Comparison of ENCODE assay signal across 1 cellular context in genomic region chr20:4007383-4008025, GRCh38.
A peak's percentile ranks its signal among the peaks of the same experiment; 100 is the strongest.
TF ChIP-seq lines count a peak whose summit lies in the region.

No MANE protein-coding gene starts in this region.

TF ChIP-seq in HEK293, 187 proteins besides CTCF, POLR2A, EP300 and RAD21 (continued from another document and continues in another):
- TF ChIP-seq PRDM4 (tag by site-specific recombination; IDR thresholded peaks at IDR 0.05) (no peak; the same call in 1 of the 2 replicates), ZNF76 (tag by site-specific recombination; IDR thresholded peaks at IDR 0.05; ENCODE audit: borderline replicate concordance, low read depth) (no peak), KLF7 (tag by site-specific recombination; IDR thresholded peaks at IDR 0.05; ENCODE audit: borderline replicate concordance) (no peak), ZNF132 (tag by site-specific recombination; IDR thresholded peaks at IDR 0.05; ENCODE audit: borderline replicate concordance) (no peak), ZNF292 (tag by site-specific recombination; IDR thresholded peaks at IDR 0.05; ENCODE audit: borderline replicate concordance, low read depth) (no peak), ZNF223 (tag by site-specific recombination; IDR thresholded peaks at IDR 0.05) (no peak), ZNF624 (tag by site-specific recombination; IDR thresholded peaks at IDR 0.05) (no peak), KLF9 (tag by site-specific recombination; IDR thresholded peaks at IDR 0.05; ENCODE audit: low read depth) (no peak), PRDM6 (tag by site-specific recombination; IDR thresholded peaks at IDR 0.05) (peak; percentile 86), HOXD13 (CRISPR knock-in tag; IDR thresholded peaks at IDR 0.05; ENCODE audit: borderline replicate concordance) (no peak), ZNF48 (tag by site-specific recombination; IDR thresholded peaks at IDR 0.05) (no peak), ZNF580 (tag by site-specific recombination; IDR thresholded peaks at IDR 0.05) (no peak), ZNF341 (tag by site-specific recombination; IDR thresholded peaks at IDR 0.05; ENCODE audit: low read depth) (no peak), HOXA7 (CRISPR knock-in tag; IDR thresholded peaks at IDR 0.05; ENCODE audit: borderline replicate concordance) (no peak), AEBP2 (tag by site-specific recombination; IDR thresholded peaks at IDR 0.05; ENCODE audit: borderline replicate concordance) (no peak), GLI2 (tag by site-specific recombination; IDR thresholded peaks at IDR 0.05; ENCODE audit: borderline replicate concordance, low read depth) (no peak), ZBTB20 (tag by site-specific recombination; IDR thresholded peaks at IDR 0.05) (no peak), ZNF571 (tag by site-specific recombination; IDR thresholded peaks at IDR 0.05) (no peak), MYNN (tag by site-specific recombination; IDR thresholded peaks at IDR 0.05; ENCODE audit: borderline replicate concordance) (no peak), ZNF423 (tag by site-specific recombination; IDR thresholded peaks at IDR 0.05) (no peak), SP7 (tag by site-specific recombination; IDR thresholded peaks at IDR 0.05) (peak; percentile 30; the same call in 1 of the 2 replicates), WT1 (tag by site-specific recombination; IDR thresholded peaks at IDR 0.05) (peak; percentile 44; the same call in 1 of the 2 replicates), TCF7L2 (IDR thresholded peaks at IDR 0.05; ENCODE audit: borderline replicate concordance, low read depth, low read length) (no peak), ZEB2 (tag by site-specific recombination; IDR thresholded peaks at IDR 0.05) (no peak), ZNF510 (tag by site-specific recombination; IDR thresholded peaks at IDR 0.05; ENCODE audit: insufficient replicate concordance) (no peak), ZNF747 (tag by site-specific recombination; IDR thresholded peaks at IDR 0.05) (no peak), ZBTB6 (tag by site-specific recombination; IDR thresholded peaks at IDR 0.05) (no peak), ZNF837 (tag by site-specific recombination; IDR thresholded peaks at IDR 0.05) (no peak), OSR2 (tag by site-specific recombination; IDR thresholded peaks at IDR 0.05) (peak; percentile 35; the same call in 1 of the 2 replicates), GLIS2 (tag by site-specific recombination; IDR thresholded peaks at IDR 0.05) (no peak), ZNF23 (tag by site-specific recombination; IDR thresholded peaks at IDR 0.05; ENCODE audit: borderline replicate concordance) (no peak), ZBTB48 (tag by site-specific recombination; IDR thresholded peaks at IDR 0.05) (no peak), ZNF791 (tag by site-specific recombination; IDR thresholded peaks at IDR 0.05) (no peak), ZNF184 (tag by site-specific recombination; IDR thresholded peaks at IDR 0.05) (no peak), ZNF302 (tag by site-specific recombination; IDR thresholded peaks at IDR 0.05; ENCODE audit: low read depth) (no peak), ZNF155 (tag by site-specific recombination; IDR thresholded peaks at IDR 0.05) (no peak), ZNF792 (tag by site-specific recombination; IDR thresholded peaks at IDR 0.05) (no peak), HOXC10 (CRISPR knock-in tag; IDR thresholded peaks at IDR 0.05) (no peak), ZNF202 (tag by site-specific recombination; IDR thresholded peaks at IDR 0.05; ENCODE audit: borderline replicate concordance) (no peak), TSHZ1 (tag by site-specific recombination; IDR thresholded peaks at IDR 0.05; ENCODE audit: borderline replicate concordance) (no peak), ZNF214 (tag by site-specific recombination; IDR thresholded peaks at IDR 0.05; ENCODE audit: borderline replicate concordance) (no peak), ZNF600 (tag by site-specific recombination; IDR thresholded peaks at IDR 0.05) (0 out of 2 replicates have a peak, but pooled peaks have one; percentile 20), ZNF121 (tag by site-specific recombination; IDR thresholded peaks at IDR 0.05) (peak; percentile 90), KLF8 (tag by site-specific recombination; IDR thresholded peaks at IDR 0.05) (no peak), ZNF350 (tag by site-specific recombination; IDR thresholded peaks at IDR 0.05) (no peak)
- TF ChIP-seq, protein P1, sequence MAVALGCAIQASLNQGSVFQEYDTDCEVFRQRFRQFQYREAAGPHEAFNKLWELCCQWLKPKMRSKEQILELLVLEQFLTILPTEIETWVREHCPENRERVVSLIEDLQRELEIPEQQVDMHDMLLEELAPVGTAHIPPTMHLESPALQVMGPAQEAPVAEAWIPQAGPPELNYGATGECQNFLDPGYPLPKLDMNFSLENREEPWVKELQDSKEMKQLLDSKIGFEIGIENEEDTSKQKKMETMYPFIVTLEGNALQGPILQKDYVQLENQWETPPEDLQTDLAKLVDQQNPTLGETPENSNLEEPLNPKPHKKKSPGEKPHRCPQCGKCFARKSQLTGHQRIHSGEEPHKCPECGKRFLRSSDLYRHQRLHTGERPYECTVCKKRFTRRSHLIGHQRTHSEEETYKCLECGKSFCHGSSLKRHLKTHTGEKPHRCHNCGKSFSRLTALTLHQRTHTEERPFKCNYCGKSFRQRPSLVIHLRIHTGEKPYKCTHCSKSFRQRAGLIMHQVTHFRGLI (tag by site-specific recombination; IDR thresholded peaks at IDR 0.05) = no peak
- TF ChIP-seq, protein P2, sequence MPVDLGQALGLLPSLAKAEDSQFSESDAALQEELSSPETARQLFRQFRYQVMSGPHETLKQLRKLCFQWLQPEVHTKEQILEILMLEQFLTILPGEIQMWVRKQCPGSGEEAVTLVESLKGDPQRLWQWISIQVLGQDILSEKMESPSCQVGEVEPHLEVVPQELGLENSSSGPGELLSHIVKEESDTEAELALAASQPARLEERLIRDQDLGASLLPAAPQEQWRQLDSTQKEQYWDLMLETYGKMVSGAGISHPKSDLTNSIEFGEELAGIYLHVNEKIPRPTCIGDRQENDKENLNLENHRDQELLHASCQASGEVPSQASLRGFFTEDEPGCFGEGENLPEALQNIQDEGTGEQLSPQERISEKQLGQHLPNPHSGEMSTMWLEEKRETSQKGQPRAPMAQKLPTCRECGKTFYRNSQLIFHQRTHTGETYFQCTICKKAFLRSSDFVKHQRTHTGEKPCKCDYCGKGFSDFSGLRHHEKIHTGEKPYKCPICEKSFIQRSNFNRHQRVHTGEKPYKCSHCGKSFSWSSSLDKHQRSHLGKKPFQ (tag by site-specific recombination; IDR thresholded peaks at IDR 0.05) = peak; percentile 76
- TF ChIP-seq, protein P3, sequence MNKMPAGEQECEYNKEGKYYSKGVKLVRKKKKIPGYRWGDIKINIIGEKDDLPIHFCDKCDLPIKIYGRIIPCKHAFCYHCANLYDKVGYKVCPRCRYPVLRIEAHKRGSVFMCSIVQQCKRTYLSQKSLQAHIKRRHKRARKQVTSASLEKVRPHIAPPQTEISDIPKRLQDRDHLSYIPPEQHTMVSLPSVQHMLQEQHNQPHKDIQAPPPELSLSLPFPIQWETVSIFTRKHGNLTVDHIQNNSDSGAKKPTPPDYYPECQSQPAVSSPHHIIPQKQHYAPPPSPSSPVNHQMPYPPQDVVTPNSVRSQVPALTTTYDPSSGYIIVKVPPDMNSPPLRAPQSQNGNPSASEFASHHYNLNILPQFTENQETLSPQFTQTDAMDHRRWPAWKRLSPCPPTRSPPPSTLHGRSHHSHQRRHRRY (tag by site-specific recombination; IDR thresholded peaks at IDR 0.05) = no peak
- TF ChIP-seq, protein P4, sequence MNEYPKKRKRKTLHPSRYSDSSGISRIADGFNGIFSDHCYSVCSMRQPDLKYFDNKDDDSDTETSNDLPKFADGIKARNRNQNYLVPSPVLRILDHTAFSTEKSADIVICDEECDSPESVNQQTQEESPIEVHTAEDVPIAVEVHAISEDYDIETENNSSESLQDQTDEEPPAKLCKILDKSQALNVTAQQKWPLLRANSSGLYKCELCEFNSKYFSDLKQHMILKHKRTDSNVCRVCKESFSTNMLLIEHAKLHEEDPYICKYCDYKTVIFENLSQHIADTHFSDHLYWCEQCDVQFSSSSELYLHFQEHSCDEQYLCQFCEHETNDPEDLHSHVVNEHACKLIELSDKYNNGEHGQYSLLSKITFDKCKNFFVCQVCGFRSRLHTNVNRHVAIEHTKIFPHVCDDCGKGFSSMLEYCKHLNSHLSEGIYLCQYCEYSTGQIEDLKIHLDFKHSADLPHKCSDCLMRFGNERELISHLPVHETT (tag by site-specific recombination; IDR thresholded peaks at IDR 0.05) = no peak
